In genomic region chr17:12313786-12314185, GRCh38 we compare ENCODE assay signal across 36 cellular contexts.
"Had no signal": no experiment of that assay in that cellular context is flagged by ENCODE, and none has a peak within 500 bp of the region (broad histone marks: within the 10 kb centered on the region; RNA-seq: fewer than 3 reads in every experiment).

No MANE protein-coding gene starts in this region.

- DNase-seq: Karpas-422, Kasumi-1, MG63, MM.1S, MV-4-11, NCI-H1048, NCI-H1092, NCI-H1092 treated with DMSO at 0.1 percent for 48 hours, NCI-H1105, NCI-H1105 treated with DMSO at 0.1 percent for 48 hours, NCI-H1417, NCI-H1417 treated with DMSO at 0.1 percent for 48 hours, NCI-H1436, NCI-H1436 treated with DMSO at 0.1 percent for 48 hours, NCI-H146, NCI-H1694, NCI-H1694 treated with DMSO at 0.1 percent for 48 hours, NCI-H187, NCI-H187 treated with DMSO at 0.1 percent for 48 hours, NCI-H1930, NCI-H2029, NCI-H2029 treated with DMSO at 0.1 percent for 48 hours, NCI-H2081, NCI-H2081 treated with DMSO at 0.1 percent for 48 hours, NCI-H2107, NCI-H2171, NCI-H2171 treated with DMSO at 0.1 percent for 48 hours, NCI-H2227 treated with DMSO at 0.1 percent for 48 hours, NCI-H226, NCI-H446, NCI-H446 treated with DMSO at 0.1 percent for 48 hours, NCI-H510A, NCI-H510A treated with DMSO at 0.1 percent for 48 hours, NCI-H524, NCI-H524 treated with DMSO at 0.1 percent for 48 hours, NCI-H526 had no signal

- H3K36me3 ChIP-seq: MG63 had no signal

- H3K4me3 ChIP-seq: MG63 had no signal

- H3K9me3 ChIP-seq: MG63 had no signal

- H3K27me3 ChIP-seq: MG63 had no signal
